17 cellular contexts compared by ENCODE assay signal in the genomic region with DNA sequence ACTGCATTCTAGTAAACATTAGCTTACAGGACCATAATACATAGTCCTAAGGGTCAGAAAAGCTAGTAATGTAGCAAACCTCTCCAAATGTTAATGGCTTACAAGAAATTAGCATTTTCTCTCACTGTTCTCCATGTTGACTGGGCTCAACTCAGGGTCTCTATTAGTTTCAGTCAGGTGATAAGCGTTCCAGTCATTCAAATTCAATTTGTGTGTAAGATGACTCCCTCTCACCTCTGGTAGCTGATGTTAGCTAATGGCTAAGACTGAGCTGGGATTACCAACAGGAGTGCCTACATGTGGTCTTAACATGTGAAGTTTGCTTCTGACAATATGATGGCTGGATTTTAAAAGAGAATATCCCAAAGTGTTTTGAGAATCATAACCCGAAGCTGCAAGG.
"Had no signal": no experiment of that assay in that cellular context is flagged by ENCODE, and none has a peak within 500 bp of the region (broad histone marks: within the 10 kb centered on the region; RNA-seq: fewer than 3 reads in every experiment).

No MANE protein-coding gene starts in this region.

- H3K27me3 Mint-ChIP-seq: naive thymus-derived CD4-positive, alpha-beta T cell had no signal

- H3K4me1 Mint-ChIP-seq: naive thymus-derived CD4-positive, alpha-beta T cell; nephron progenitor cell; stimulated activated effector memory CD8-positive, alpha-beta T cell treated with anti-CD3 and anti-CD28 coated beads, Interleukin-12 subunit alpha, Interleukin-12 subunit beta, amount 100 ng/mL, for 72 hours had no signal

- H3K36me3 Mint-ChIP-seq: naive thymus-derived CD4-positive, alpha-beta T cell; stimulated activated effector memory CD8-positive, alpha-beta T cell treated with anti-CD3 and anti-CD28 coated beads, Interleukin-12 subunit alpha, Interleukin-12 subunit beta, amount 100 ng/mL, for 72 hours had no signal

- H3K4me3 Mint-ChIP-seq: naive thymus-derived CD4-positive, alpha-beta T cell; nephron progenitor cell; stimulated activated effector memory CD8-positive, alpha-beta T cell treated with anti-CD3 and anti-CD28 coated beads, Interleukin-12 subunit alpha, Interleukin-12 subunit beta, amount 100 ng/mL, for 72 hours had no signal

- H3K36me3 ChIP-seq: neutrophil, right lobe of liver, tibial artery, upper lobe of left lung, vagina had no signal

- H3K27ac Mint-ChIP-seq: naive thymus-derived CD4-positive, alpha-beta T cell; nephron progenitor cell; stimulated activated effector memory CD8-positive, alpha-beta T cell treated with anti-CD3 and anti-CD28 coated beads, Interleukin-12 subunit alpha, Interleukin-12 subunit beta, amount 100 ng/mL, for 72 hours had no signal

- ATAC-seq: foreskin keratinocyte; naive thymus-derived CD4-positive, alpha-beta T cell; psoas muscle; right lobe of liver; stimulated activated effector memory CD8-positive, alpha-beta T cell treated with anti-CD3 and anti-CD28 coated beads, Interleukin-12 subunit alpha, Interleukin-12 subunit beta, amount 100 ng/mL, for 72 hours; stimulated activated naive CD8-positive, alpha-beta T cell treated with anti-CD3 and anti-CD28 coated beads, Interleukin-15, Interleukin-2, amounts not matched to agents 100 U/mL and 50 U/mL, for 24 hours had no signal

- H3K4me1 ChIP-seq: foreskin keratinocyte, psoas muscle, right lobe of liver, tibial artery, upper lobe of left lung, vagina had no signal

- H3K4me3 ChIP-seq: psoas muscle, right lobe of liver, tibial artery, upper lobe of left lung, vagina had no signal

- DNase-seq: dermis blood vessel endothelial cell; erythroblast; foreskin keratinocyte; kidney glomerular epithelial cell; naive thymus-derived CD4-positive, alpha-beta T cell; nephron progenitor cell; psoas muscle; retina; right lobe of liver; stimulated activated CD4-positive, alpha-beta T cell treated with anti-CD3 and anti-CD28 coated beads, Interleukin-4, amount 100 ng/mL, for 1 hour; stimulated activated CD8-positive, alpha-beta memory T cell treated with anti-CD3 and anti-CD28 coated beads, Interleukin-4, amount 100 ng/mL, for 48 hours; stimulated activated naive CD8-positive, alpha-beta T cell treated with anti-CD3 and anti-CD28 coated beads, Interleukin-15, Interleukin-2, amounts not matched to agents 100 U/mL and 50 U/mL, for 24 hours; tibial artery; upper lobe of left lung had no signal

- H3K27ac ChIP-seq: foreskin keratinocyte, neutrophil, psoas muscle, right lobe of liver, tibial artery, upper lobe of left lung, vagina had no signal

- H3K9me3 ChIP-seq: neutrophil, psoas muscle, right lobe of liver, tibial artery, upper lobe of left lung, vagina had no signal

- H3K27me3 ChIP-seq: foreskin keratinocyte, neutrophil, right lobe of liver, tibial artery, upper lobe of left lung, vagina had no signal
